ENCODE assay signal across 27 cellular contexts in the genomic region with DNA sequence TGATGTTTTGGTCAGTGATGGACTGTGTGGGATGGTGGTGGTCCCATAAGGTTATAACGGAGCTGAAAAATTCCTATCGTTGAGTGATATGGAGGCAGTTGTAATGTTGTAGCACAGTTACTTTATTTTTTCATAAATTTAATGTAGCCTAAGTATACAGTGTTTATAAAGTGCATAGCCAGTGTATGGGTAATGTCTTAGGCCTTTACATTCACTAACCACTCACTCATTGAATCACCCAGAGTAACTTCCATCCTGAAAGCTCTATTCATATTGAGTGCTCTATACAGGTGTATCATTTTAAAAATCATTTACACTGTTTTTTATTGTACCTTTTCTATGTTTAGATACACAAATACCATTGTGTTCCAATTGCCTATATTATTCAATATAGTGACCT.
"Had no signal": no experiment of that assay in that cellular context is flagged by ENCODE, and none has a peak within 500 bp of the region (broad histone marks: within the 10 kb centered on the region; RNA-seq: fewer than 3 reads in every experiment).

No MANE protein-coding gene starts in this region.

- H3K4me2 ChIP-seq: hepatocyte had no signal

- H3K9me3 Mint-ChIP-seq: activated naive CD4-positive, alpha-beta T cell treated with anti-CD3 and anti-CD28 coated beads, Interleukin-2, amount 50 U/mL, for 24 hours; activated T-helper 1 cell treated with anti-CD3 and anti-CD28 coated beads, Interleukin-12 subunit alpha, Interleukin-12 subunit beta, Interleukin-2, Interleukin-4 antibody, amounts not matched to agents 30 ng/mL and 10 ng/mL and 1 ng/mL, durations not matched to agents 14 hours and 24 hours and 36 hours; central memory CD8-positive, alpha-beta T cell; immature natural killer cell; mesothelial cell of epicardium; stimulated activated memory B cell treated with anti-CD40 and anti-IgM and Interleukin-4, amounts not matched to agents 10 μg/mL and 1 μg/mL and 100 μg/mL, for 72 hours; T-helper 2 cell treated with Interferon-gamma antibody and Interleukin-4, amounts not matched to agents 5 μg/mL and 100 μg/mL, for 36 hours; WTC11 had no signal

- H3K36me3 ChIP-seq: uterus had no signal

- ATAC-seq: esophagus mucosa; left lung; sciatic nerve; stimulated activated memory B cell treated with anti-CD40 and anti-IgM and Interleukin-4, amounts not matched to agents 10 μg/mL and 1 μg/mL and 100 μg/mL, for 72 hours; WTC11 had no signal

- H3K27me3 Mint-ChIP-seq: activated naive CD4-positive, alpha-beta T cell treated with anti-CD3 and anti-CD28 coated beads, Interleukin-2, amount 50 U/mL, for 24 hours; central memory CD8-positive, alpha-beta T cell; stimulated activated memory B cell treated with anti-CD40 and anti-IgM and Interleukin-4, amounts not matched to agents 10 μg/mL and 1 μg/mL and 100 μg/mL, for 72 hours had no signal

- H3K4me1 Mint-ChIP-seq: mesothelial cell of epicardium, WTC11 had no signal

- H3K27me3 ChIP-seq: adrenal gland, ascending aorta, hepatocyte, left lung, testis, uterus had no signal

- H3K4me3 Mint-ChIP-seq: activated naive CD4-positive, alpha-beta T cell treated with anti-CD3 and anti-CD28 coated beads, Interleukin-2, amount 50 U/mL, for 24 hours; activated T-helper 1 cell treated with anti-CD3 and anti-CD28 coated beads, Interleukin-12 subunit alpha, Interleukin-12 subunit beta, Interleukin-2, Interleukin-4 antibody, amounts not matched to agents 30 ng/mL and 10 ng/mL and 1 ng/mL, durations not matched to agents 14 hours and 24 hours and 36 hours; central memory CD8-positive, alpha-beta T cell; immature natural killer cell; mesothelial cell of epicardium; stimulated activated memory B cell treated with anti-CD40 and anti-IgM and Interleukin-4, amounts not matched to agents 10 μg/mL and 1 μg/mL and 100 μg/mL, for 72 hours; T-helper 2 cell treated with Interferon-gamma antibody and Interleukin-4, amounts not matched to agents 5 μg/mL and 100 μg/mL, for 36 hours; WTC11 had no signal

- H2AFZ ChIP-seq: hepatocyte had no signal

- DNase-seq: activated CD4-positive, alpha-beta T cell treated with anti-CD3 and anti-CD28 coated beads, Interleukin-2, amount 50 U/mL, for 48 hours; activated gamma-delta T cell treated with Interleukin-2 at 50 U/mL for 16 hours; adrenal gland; effector memory CD4-positive, alpha-beta T cell; foreskin melanocyte; immature natural killer cell; left lung; occipital lobe; posterior cingulate gyrus; small intestine; stimulated activated CD4-positive, alpha-beta T cell treated with anti-CD3 and anti-CD28 coated beads, Interleukin-2, amount 100 ng/mL, for 24 hours; testis; trophoblast cell; uterus had no signal

- H3K4me3 ChIP-seq: adrenal gland, ascending aorta, hepatocyte, left lung, testis, uterus had no signal

- FAIRE-seq: colon, endothelial cell of umbilical vein, small intestine had no signal

- H3K27ac Mint-ChIP-seq: activated naive CD4-positive, alpha-beta T cell treated with anti-CD3 and anti-CD28 coated beads, Interleukin-2, amount 50 U/mL, for 24 hours; stimulated activated memory B cell treated with anti-CD40 and anti-IgM and Interleukin-4, amounts not matched to agents 10 μg/mL and 1 μg/mL and 100 μg/mL, for 72 hours; T-helper 2 cell treated with Interferon-gamma antibody and Interleukin-4, amounts not matched to agents 5 μg/mL and 100 μg/mL, for 36 hours; WTC11 had no signal

- H3K9me3 ChIP-seq: adrenal gland, ascending aorta, left lung, testis, uterus had no signal

- H3K4me1 ChIP-seq: ascending aorta, testis, uterus had no signal

- H3K27ac ChIP-seq: adrenal gland, ascending aorta, hepatocyte, left lung, testis had no signal
